In genomic region chr9:33721674-33722358, GRCh38 we compare ENCODE assay signal across 8 cellular contexts.
DNase-seq lines count a peak whose midpoint lies in the region; ATAC-seq and TF ChIP-seq lines count a peak whose summit lies in the region.

No MANE protein-coding gene starts in this region.

- H3K27me3 ChIP-seq in H7 (ENCODE audit: control insufficient read depth, insufficient read depth, low read length): peaks cover 3% of the 10 kb centered on the region
- H3K27me3 ChIP-seq in SU-DHL-6 (ENCODE audit: low read length): no peaks in the 10 kb centered on the region
- H3K27me3 ChIP-seq in psoas muscle (ENCODE audit: insufficient read depth in 3 of 3, low read length in 2 of 3): no peaks in the 10 kb centered on the region
- no peaks in the 10 kb centered on the region for H3K27me3 ChIP-seq in vagina

- no peaks in the 10 kb centered on the region for H3K36me3 Mint-ChIP-seq in activated naive CD4-positive, alpha-beta T cell treated with anti-CD3 and anti-CD28 coated beads, Interleukin-2, amount 50 U/mL, for 72 hours

- H3K27ac ChIP-seq in SU-DHL-6 (ENCODE audit: low read depth, low read length): no peak overlapping the region
- no peak overlapping the region for H3K27ac ChIP-seq in psoas muscle
- no peak overlapping the region for H3K27ac ChIP-seq in vagina

- 25 to 26% (median 25%) methylated on average over 32 of the region's 32 CpGs for WGBS in psoas muscle, 3 donors

- ATAC-seq in activated naive CD4-positive, alpha-beta T cell treated with anti-CD3 and anti-CD28 coated beads, Interleukin-2, amount 50 U/mL, for 72 hours: peak; percentile 79 to 82
- ATAC-seq in psoas muscle: peak; percentile 91 to 97 (median 96)

- no peaks in the 10 kb centered on the region for H4K20me1 ChIP-seq in SU-DHL-6 (ENCODE audit: low read depth, low read length)

- H3K9me2 ChIP-seq in SU-DHL-6 (replicated peaks; ENCODE audit: insufficient read depth, low read length): no peaks in the 10 kb centered on the region

- peak; percentile 49 for DNase-seq in DMS79 (lab: John Stamatoyannopoulos, UW)
- DNase-seq in H7: peak; percentile 81
- DNase-seq in NCI-H1092 treated with DMSO at 0.1 percent for 48 hours (lab: John Stamatoyannopoulos, UW): peak; percentile 83
- peak; percentile 83 to 94 for DNase-seq in activated naive CD4-positive, alpha-beta T cell treated with anti-CD3 and anti-CD28 coated beads, Interleukin-2, amount 50 U/mL, for 72 hours (ENCODE audit: low spot score in 2 of 2)
- DNase-seq in cardiac septum (ENCODE audit: low spot score): peak; percentile 93
- peak; percentile 83 to 92 for DNase-seq in psoas muscle
- no peak for DNase-seq in vagina (ENCODE audit: extremely low spot score in 2 of 2)

- no peak overlapping the region for H3K4me2 ChIP-seq in SU-DHL-6 (ENCODE audit: low read depth, low read length, poor library complexity, severe bottlenecking)

- TF ChIP-seq POLR2A in vagina (IDR thresholded peaks at IDR 0.05): no peak

- TF ChIP-seq CTCF in SU-DHL-6 (IDR thresholded peaks at IDR 0.05; ENCODE audit: insufficient read depth, low read length, poor library complexity, severe bottlenecking): peak; percentile 98
- TF ChIP-seq CTCF in psoas muscle (IDR thresholded peaks at IDR 0.05): peak; percentile 100
- TF ChIP-seq CTCF in vagina (IDR thresholded peaks at IDR 0.05): peak; percentile 100

- H3K36me3 ChIP-seq in H7 (replicated peaks; ENCODE audit: control insufficient read depth, insufficient read depth, low read length) (no peaks in the 10 kb centered on the region), SU-DHL-6 (ENCODE audit: low read length) (no peaks in the 10 kb centered on the region), psoas muscle (ENCODE audit: insufficient read depth in 1 of 2, low read depth in 1 of 2) (no peaks in the 10 kb centered on the region), vagina (no peaks in the 10 kb centered on the region)

- H3K27ac Mint-ChIP-seq in activated naive CD4-positive, alpha-beta T cell treated with anti-CD3 and anti-CD28 coated beads, Interleukin-2, amount 50 U/mL, for 72 hours: no peak overlapping the region

- H3K9ac ChIP-seq in SU-DHL-6 (ENCODE audit: low read length): no peak overlapping the region

- peak overlapping the region; percentile 60 for H2AFZ ChIP-seq in SU-DHL-6 (ENCODE audit: low read depth, low read length, severe bottlenecking)

- no peaks in the 10 kb centered on the region for H3F3A ChIP-seq in SU-DHL-6 (ENCODE audit: insufficient read depth)

- H3K4me3 ChIP-seq in H7 (ENCODE audit: insufficient read depth, low read depth, low read length) (no peak overlapping the region), SU-DHL-6 (ENCODE audit: insufficient read depth, low read length, poor library complexity, severe bottlenecking) (no peak overlapping the region), psoas muscle (no peak overlapping the region), vagina (no peak overlapping the region)

- H3K79me2 ChIP-seq in SU-DHL-6 (ENCODE audit: insufficient read depth, low read length): no peaks in the 10 kb centered on the region

- H3K9me3 Mint-ChIP-seq in activated naive CD4-positive, alpha-beta T cell treated with anti-CD3 and anti-CD28 coated beads, Interleukin-2, amount 50 U/mL, for 72 hours: no peaks in the 10 kb centered on the region

- H3K9me3 ChIP-seq in SU-DHL-6 (ENCODE audit: insufficient read depth, low read length): no peaks in the 10 kb centered on the region
- H3K9me3 ChIP-seq in psoas muscle: no peaks in the 10 kb centered on the region
- H3K9me3 ChIP-seq in vagina: no peaks in the 10 kb centered on the region

- H3K4me1 ChIP-seq in psoas muscle (peaks cover 4% of the 10 kb centered on the region), vagina (no peaks in the 10 kb centered on the region)

- intact Hi-C loops in cardiac septum (cut with DNase I): loop anchor here (1.0 kb wide), 1 partner anchor 98 kb away; no protein-coding TSS in a partner anchor
- intact Hi-C loops in psoas muscle (cut with DNase I): loop anchor here (1.0 kb wide), 1 partner anchor 98 kb away; no protein-coding TSS in a partner anchor
- intact Hi-C loops in vagina (cut with DNase I): loop anchor here (5.0 kb wide), 1 partner anchor 100 kb away; no protein-coding TSS in a partner anchor

Comparison
In these comparisons a context has a peak if more than half of its experiments do, and no peak if none do; other contexts are left out.
1. DNase-seq: peak in DMS79 (single experiment), H7 (single experiment), NCI-H1092 treated with DMSO at 0.1 percent for 48 hours (single experiment), activated naive CD4-positive, alpha-beta T cell treated with anti-CD3 and anti-CD28 coated beads, Interleukin-2, amount 50 U/mL, for 72 hours (2 of 2), cardiac septum (single experiment) and psoas muscle (2 of 2); none in vagina (0 of 2).
2. Peak in every context shown above with its lines, with median percentiles within 50 percentile points of each other: CTCF ChIP-seq.